16 cellular contexts compared by ENCODE assay signal in genomic region chr17:47990962-47991731, GRCh38. TPM values are rescaled to one million over a fixed set of nuclear protein-coding genes. Genes with fewer than 3 reads are reported as not detected.
DNase-seq lines count a peak whose midpoint lies in the region; ATAC-seq, FAIRE-seq and TF ChIP-seq lines count a peak whose summit lies in the region.
"Had no signal": no experiment of that assay in that cellular context is flagged by ENCODE, and none has a peak within 500 bp of the region (broad histone marks: within the 10 kb centered on the region; RNA-seq: fewer than 3 reads in every experiment).

No MANE protein-coding gene starts in this region.

- H3K9me3 Mint-ChIP-seq in astrocyte (ENCODE audit: unreplicated experiment), result no peaks in the 10 kb centered on the region
- H3K9me3 Mint-ChIP-seq: mesothelial cell of epicardium had no signal

- H2BK15ac ChIP-seq in mesenchymal stem cell (ENCODE audit: low read depth, poor library complexity, severe bottlenecking), result peak overlapping the region; percentile 26

- no peaks in the 10 kb centered on the region for H3K9me3 ChIP-seq in BE2C
- H3K9me3 ChIP-seq in KOPT-K1 (ENCODE audit: insufficient read depth, low read length, poor library complexity, severe bottlenecking), result no peaks in the 10 kb centered on the region
- H3K9me3 ChIP-seq in astrocyte (ENCODE audit: insufficient read depth, low read depth, low read length), result no peaks in the 10 kb centered on the region
- no peaks in the 10 kb centered on the region for H3K9me3 ChIP-seq in mesenchymal stem cell (ENCODE audit: control insufficient read depth, low read length)
- no peaks in the 10 kb centered on the region for H3K9me3 ChIP-seq in adrenal gland (replicated peaks in 1 of 3)

- peaks cover 3% of the 10 kb centered on the region for H3K36me3 Mint-ChIP-seq in astrocyte (ENCODE audit: low read depth, unreplicated experiment)
- H3K36me3 Mint-ChIP-seq: mesothelial cell of epicardium had no signal

- H3K27ac ChIP-seq in KOPT-K1 (ENCODE audit: low read depth, low read length, poor library complexity, severe bottlenecking) (peak overlapping the region; percentile 36), astrocyte (ENCODE audit: low read depth, low read length) (no peak overlapping the region), mesenchymal stem cell (ENCODE audit: low read length, poor library complexity, severe bottlenecking) (no peak overlapping the region), adrenal gland (no peak overlapping the region)

- no peak overlapping the region for H2BK5ac ChIP-seq in mesenchymal stem cell (ENCODE audit: low read depth, low read length, poor library complexity, severe bottlenecking)

- 36% methylated on average over 13 of the region's 14 CpGs for WGBS in mesenchymal stem cell
- 58 to 67% (median 64%) methylated on average over 7 to 14 of the region's 14 CpGs for WGBS in adrenal gland, 4 donors

- H4K91ac ChIP-seq in mesenchymal stem cell (ENCODE audit: low read length), result peak overlapping the region; percentile 71

- peak overlapping the region in 1 of 2 experiments; percentile 42 for H3K18ac ChIP-seq in mesenchymal stem cell (ENCODE audit: low read depth in 1 of 2, low read length in 2 of 2)

- H3K27me3 Mint-ChIP-seq in astrocyte (ENCODE audit: low read depth, unreplicated experiment), result peaks cover 10% of the 10 kb centered on the region

- H2BK12ac ChIP-seq in mesenchymal stem cell (ENCODE audit: low read length in 2 of 2), result peak overlapping the region in 1 of 2 experiments; percentile 37

- H3K27me3 ChIP-seq in BE2C (no peaks in the 10 kb centered on the region), astrocyte (ENCODE audit: insufficient read depth, low read length) (no peaks in the 10 kb centered on the region), mesenchymal stem cell (ENCODE audit: control insufficient read depth in 1 of 2, insufficient read depth in 1 of 2, low read length in 2 of 2) (peaks cover 0 to 17% of the 10 kb centered on the region in 2 experiments), adrenal gland (no peaks in the 10 kb centered on the region)

- no peak for FAIRE-seq in astrocyte (lab: Jason Lieb, UNC)
- FAIRE-seq: islet of Langerhans had no signal

- H2AFZ ChIP-seq in astrocyte (ENCODE audit: low read depth, low read length) (peak overlapping the region; percentile 52), mesenchymal stem cell (ENCODE audit: low read depth, low read length) (no peak overlapping the region)

- no peak overlapping the region for H3K23ac ChIP-seq in mesenchymal stem cell (ENCODE audit: low read length in 2 of 2)

- intact Hi-C loops in adrenal gland (cut with DNase I), result no loop called here

- TF ChIP-seq POLR2A in adrenal gland (IDR thresholded peaks at IDR 0.05), result no peak

- peak overlapping the region; percentile 90 for H4K8ac ChIP-seq in mesenchymal stem cell (ENCODE audit: low read length)

- H3K4me2 ChIP-seq in astrocyte (ENCODE audit: low read length) (no peak overlapping the region), mesenchymal stem cell (ENCODE audit: low read length, poor library complexity, severe bottlenecking) (no peak overlapping the region)

- H3K4me3 ChIP-seq in BE2C (ENCODE audit: low read depth, low read length), result no peak overlapping the region
- no peak overlapping the region for H3K4me3 ChIP-seq in astrocyte (ENCODE audit: insufficient read depth, low read depth, low read length)
- H3K4me3 ChIP-seq in mesenchymal stem cell (ENCODE audit: insufficient read depth in 1 of 2, low read depth in 1 of 2, low read length in 2 of 2), result no peak overlapping the region
- H3K4me3 ChIP-seq in adrenal gland, result no peak overlapping the region

- H3K27ac Mint-ChIP-seq in astrocyte (ENCODE audit: unreplicated experiment), result no peak overlapping the region
- H3K27ac Mint-ChIP-seq: mesothelial cell of epicardium had no signal

- H2BK120ac ChIP-seq in mesenchymal stem cell (ENCODE audit: low read depth, low read length), result no peak overlapping the region

- DNase-seq in BE2C (peak; percentile 58), astrocyte (ENCODE audit: low read depth) (no peak), mesenchymal stem cell (peak; percentile 56), COLO668 (lab: John Stamatoyannopoulos, UW; ENCODE audit: unreplicated experiment) (no peak), NCI-H748 (lab: John Stamatoyannopoulos, UW; ENCODE audit: unreplicated experiment) (no peak), adrenal gland (no peak)
- DNase-seq: Calu3; effector CD8-positive, alpha-beta T cell; KG1; NCI-H2081 treated with DMSO at 0.1 percent for 48 hours had no signal

- peaks cover 85% of the 10 kb centered on the region for H3K4me1 ChIP-seq in BE2C
- peaks cover 6% of the 10 kb centered on the region for H3K4me1 ChIP-seq in astrocyte (ENCODE audit: insufficient read depth, low read length)
- H3K4me1 ChIP-seq in mesenchymal stem cell (ENCODE audit: control insufficient read depth, insufficient read depth, low read depth, low read length), result peaks cover 23% of the 10 kb centered on the region
- no peaks in the 10 kb centered on the region for H3K4me1 ChIP-seq in adrenal gland (replicated peaks in 1 of 2)

- H3K4ac ChIP-seq in mesenchymal stem cell (ENCODE audit: low read depth in 1 of 2, low read length in 2 of 2), result peak overlapping the region in 1 of 2 experiments; percentile 24

- no peak overlapping the region for H3K4me3 Mint-ChIP-seq in astrocyte (ENCODE audit: unreplicated experiment)
- H3K4me3 Mint-ChIP-seq: mesothelial cell of epicardium had no signal

- H2AK5ac ChIP-seq in mesenchymal stem cell (ENCODE audit: low read length, severe bottlenecking), result no peak overlapping the region

- ATAC-seq in GM19463 (IDR thresholded peaks at IDR 0.05; ENCODE audit: unreplicated experiment), result no peak

- H3K4me1 Mint-ChIP-seq in astrocyte (ENCODE audit: low read depth, unreplicated experiment), result peaks cover 15% of the 10 kb centered on the region

- no peaks in the 10 kb centered on the region for H3K79me2 ChIP-seq in astrocyte (ENCODE audit: insufficient read depth, low read length)

- H3K9ac ChIP-seq in astrocyte (ENCODE audit: low read length), result no peak overlapping the region
- no peak overlapping the region for H3K9ac ChIP-seq in mesenchymal stem cell (ENCODE audit: low read length)

- no peaks in the 10 kb centered on the region for H3K79me1 ChIP-seq in mesenchymal stem cell (replicated peaks; ENCODE audit: low read length, poor library complexity, severe bottlenecking)

- TF ChIP-seq CTCF in BE2C (IDR thresholded peaks at IDR 0.05; ENCODE audit: low read depth, low read length) (no peak), astrocyte (IDR thresholded peaks at IDR 0.05; ENCODE audit: insufficient read depth, low read depth, low read length) (no peak), adrenal gland (IDR thresholded peaks at IDR 0.05) (no peak)

- H3K36me3 ChIP-seq in BE2C (no peaks in the 10 kb centered on the region), KOPT-K1 (ENCODE audit: insufficient read depth, low read length) (peaks cover 6% of the 10 kb centered on the region; the same call in 1 of the 2 replicates), astrocyte (ENCODE audit: insufficient read depth, low read length) (no peaks in the 10 kb centered on the region), mesenchymal stem cell (ENCODE audit: control insufficient read depth in 1 of 2, insufficient read depth in 2 of 2, low read depth in 1 of 2, low read length in 2 of 2) (no peaks in the 10 kb centered on the region), adrenal gland (replicated peaks in 1 of 2) (no peaks in the 10 kb centered on the region)

- no peaks in the 10 kb centered on the region for H4K20me1 ChIP-seq in astrocyte (ENCODE audit: insufficient read depth, low read length)

- no peak overlapping the region for H3K14ac ChIP-seq in mesenchymal stem cell (ENCODE audit: low read length in 2 of 2)

RNA-seq across cellular contexts. Expression of gene CDK5RAP3, which starts 20.2 kb away (rescaled TPM):
- polyA plus RNA-seq in BE2C (2012; ENCODE audit: insufficient read depth, insufficient read length, low read depth), result 175 TPM
- 59.1 and 62.8 TPM in 2 replicates for total RNA-seq in astrocyte
- 75.6 TPM for polyA plus RNA-seq in mesenchymal stem cell (2013, experiment 1 of 2)
- polyA plus RNA-seq in mesenchymal stem cell (2013, experiment 2 of 2), result 69.9 TPM
- 100 to 1,000 TPM in 5 of 8 donors, 10 to 100 TPM in 3; 42.8 to 200 (median 111) TPM for total RNA-seq in adrenal gland
- polyA plus RNA-seq in adrenal gland, result 100 to 1,000 TPM in 2 of 3 donors, 10 to 100 TPM in 1; 76.1 to 733 (median 478) TPM

RNA-seq across cellular contexts. Expression of gene PRR15L, which starts 33.5 kb away (rescaled TPM):
- polyA plus RNA-seq in BE2C (2012; ENCODE audit: insufficient read depth, insufficient read length, low read depth), result not detected
- not detected in 2 replicates for total RNA-seq in astrocyte
- polyA plus RNA-seq in mesenchymal stem cell (2013, experiment 1 of 2), result not detected
- not detected for polyA plus RNA-seq in mesenchymal stem cell (2013, experiment 2 of 2)
- under 1 TPM in 1 of 8 donors, not detected in 7; 0.19 TPM for total RNA-seq in adrenal gland
- polyA plus RNA-seq in adrenal gland, result under 1 TPM in 2 of 3 donors, not detected in 1; 0.03 to 0.24 TPM
- total RNA-seq: OCI-LY7 had no signal
- polyA plus RNA-seq: AG04450 had no signal

RNA-seq across cellular contexts. Expression of gene COPZ2, which starts 46.5 kb away (rescaled TPM):
- 9.3 TPM for polyA plus RNA-seq in BE2C (2012; ENCODE audit: insufficient read depth, insufficient read length, low read depth)
- total RNA-seq in astrocyte (25.1 and 38.3 TPM in 2 replicates), adrenal gland (10 to 100 TPM; 30.8 to 60.1 (median 42.4) TPM)
- polyA plus RNA-seq in mesenchymal stem cell (2013, experiment 1 of 2), result 148 TPM
- polyA plus RNA-seq in mesenchymal stem cell (2013, experiment 2 of 2), result 153 TPM
- 10 to 100 TPM; 33.4 to 53.6 (median 47.9) TPM for polyA plus RNA-seq in adrenal gland

RNA-seq across cellular contexts. Expression of gene PNPO, which starts 49.8 kb away (rescaled TPM):
- 8.7 TPM for polyA plus RNA-seq in BE2C (2012; ENCODE audit: insufficient read depth, insufficient read length, low read depth)
- total RNA-seq in astrocyte, result 12.0 and 14.1 TPM in 2 replicates
- polyA plus RNA-seq in mesenchymal stem cell (2013, experiment 1 of 2), result 6.1 TPM
- 5.4 TPM for polyA plus RNA-seq in mesenchymal stem cell (2013, experiment 2 of 2)
- total RNA-seq in adrenal gland, result 10 to 100 TPM; 45.0 to 91.5 (median 61.8) TPM
- 10 to 100 TPM; 19.7 to 36.1 (median 23.8) TPM for polyA plus RNA-seq in adrenal gland

RNA-seq across cellular contexts. Expression of gene NFE2L1, which starts 57.0 kb away (rescaled TPM):
- 506 TPM for polyA plus RNA-seq in BE2C (2012; ENCODE audit: insufficient read depth, insufficient read length, low read depth)
- total RNA-seq in astrocyte, result 344 and 348 TPM in 2 replicates
- polyA plus RNA-seq in mesenchymal stem cell (2013, experiment 1 of 2), result 172 TPM
- 169 TPM for polyA plus RNA-seq in mesenchymal stem cell (2013, experiment 2 of 2)
- 100 to 1,000 TPM; 150 to 432 (median 283) TPM for total RNA-seq in adrenal gland
- polyA plus RNA-seq in adrenal gland, result 100 to 1,000 TPM in 2 of 3 donors, 10 to 100 TPM in 1; 77.9 to 403 (median 164) TPM

Comparison
In these comparisons a context has a peak if more than half of its experiments do, and no peak if none do; other contexts are left out.
1. DNase-seq: peak in BE2C (single experiment) and mesenchymal stem cell (single experiment); none in astrocyte (single experiment), COLO668 (single experiment), NCI-H748 (single experiment) and adrenal gland (0 of 7).